Comparison of ENCODE assay signal across 8 cellular contexts in the genomic region with DNA sequence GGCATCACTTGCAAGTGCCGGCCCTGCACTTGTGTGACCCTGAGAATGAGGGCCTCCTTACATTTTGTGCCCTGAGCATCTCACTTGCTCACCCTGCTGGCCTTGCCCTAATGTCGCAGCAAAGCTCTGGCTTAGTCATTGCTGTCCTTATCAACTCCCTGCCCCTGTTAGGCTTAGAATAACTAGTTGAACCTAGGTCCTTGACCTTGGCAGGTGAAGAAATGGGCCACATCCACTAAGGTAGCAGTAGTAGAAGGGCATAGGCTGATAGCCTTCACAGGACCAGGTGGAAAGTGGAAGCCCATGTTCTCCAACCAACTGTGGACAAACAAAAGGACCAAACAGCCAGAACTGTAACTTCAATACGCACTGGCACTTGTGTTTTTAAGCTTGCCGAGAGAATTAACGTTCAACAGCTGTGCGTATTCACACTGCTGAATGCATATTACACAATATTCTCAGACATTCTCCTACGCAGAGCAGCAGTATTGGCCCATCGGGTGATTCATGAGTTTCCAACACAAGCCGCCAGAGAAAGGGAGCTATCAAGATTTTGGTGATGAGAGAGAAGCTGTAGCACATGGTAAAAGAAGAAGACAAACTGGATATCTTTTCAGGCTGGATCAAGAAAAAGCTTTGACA. TPM values are rescaled to one million over a fixed set of nuclear protein-coding genes. Genes with fewer than 3 reads are reported as not detected.
DNase-seq lines count a peak whose midpoint lies in the region; ATAC-seq and TF ChIP-seq lines count a peak whose summit lies in the region.

No MANE protein-coding gene starts in this region.

- H3K4me1 ChIP-seq in foreskin keratinocyte: peaks cover 43% of the 10 kb centered on the region
- peaks cover 21 to 24% (median 22%) of the 10 kb centered on the region in 3 donors for H3K4me1 ChIP-seq in skeletal muscle tissue (ENCODE audit: control insufficient read depth in 3 of 3, insufficient read depth in 3 of 3, low read length in 3 of 3)

- POLR2A ChIA-PET in activated CD8-positive, alpha-beta T cell treated with anti-CD3 and anti-CD28 coated beads, Interleukin-2, amount 10 ng/mL, durations not matched to agents 7 days and 5 days (lab: Charles Lee): interaction anchor here (0.6 to 1.0 kb wide), 6 partner anchors 15 to 142 kb away, joined by 3 to 4 read pairs (median 3); no protein-coding TSS in a partner anchor

- peak; percentile 3 for DNase-seq in NK-92 treated with Interleukin-12 subunit alpha and Interleukin-12 subunit beta, amount 100 ng/mL, for 24 hours (lab: John Stamatoyannopoulos, UW)
- no peak for DNase-seq in NK-92 (lab: John Stamatoyannopoulos, UW; ENCODE audit: unreplicated experiment)
- peak; percentile 18 for DNase-seq in LoVo (ENCODE audit: low spot score)
- peak; percentile 65 for DNase-seq in activated CD8-positive, alpha-beta T cell treated with anti-CD3 and anti-CD28 coated beads, Interleukin-2, amount 10 ng/mL, durations not matched to agents 7 days and 5 days
- DNase-seq in foreskin keratinocyte: no peak
- no peak for DNase-seq in C1 segment of cervical spinal cord (lab: John Stamatoyannopoulos, UW)

- H3K9me3 ChIP-seq in skeletal muscle tissue (ENCODE audit: control insufficient read depth in 3 of 3, low read length in 3 of 3): no peaks in the 10 kb centered on the region

- CTCF ChIA-PET in activated CD8-positive, alpha-beta T cell treated with anti-CD3 and anti-CD28 coated beads, Interleukin-2, amount 10 ng/mL, durations not matched to agents 7 days and 5 days (lab: Charles Lee): interaction anchor here (0.7 to 7.5 kb wide), 32 partner anchors 9 to 383 kb away, joined by 3 to 92 read pairs (median 6); a partner anchor contains a TSS

- H3K27ac ChIP-seq in foreskin keratinocyte (peak overlapping the region; percentile 76), skeletal muscle tissue (ENCODE audit: low read depth, low read length) (peak overlapping the region; percentile 66)

- no peak overlapping the region for H3K27ac Mint-ChIP-seq in activated CD8-positive, alpha-beta T cell treated with anti-CD3 and anti-CD28 coated beads, Interleukin-2, amount 10 ng/mL, durations not matched to agents 7 days and 5 days

- H3K9ac ChIP-seq in skeletal muscle tissue (ENCODE audit: low read depth in 1 of 3, low read length in 3 of 3): no peak overlapping the region

- H3K27me3 ChIP-seq in foreskin keratinocyte: no peaks in the 10 kb centered on the region
- H3K27me3 ChIP-seq in skeletal muscle tissue (ENCODE audit: control insufficient read depth in 3 of 3, insufficient read depth in 3 of 3, low read length in 3 of 3): no peaks in the 10 kb centered on the region

- no peaks in the 10 kb centered on the region for H3K9me3 Mint-ChIP-seq in activated CD8-positive, alpha-beta T cell treated with anti-CD3 and anti-CD28 coated beads, Interleukin-2, amount 10 ng/mL, durations not matched to agents 7 days and 5 days (ENCODE audit: insufficient read depth)

- H3K27me3 Mint-ChIP-seq in activated CD8-positive, alpha-beta T cell treated with anti-CD3 and anti-CD28 coated beads, Interleukin-2, amount 10 ng/mL, durations not matched to agents 7 days and 5 days (ENCODE audit: low read depth): no peaks in the 10 kb centered on the region

- H3K36me3 ChIP-seq in skeletal muscle tissue (ENCODE audit: control insufficient read depth in 3 of 3, insufficient read depth in 3 of 3, low read length in 3 of 3): no peaks in the 10 kb centered on the region

- peak; percentile 56 for TF ChIP-seq CTCF in foreskin keratinocyte (conservative IDR thresholded peaks at IDR 0.05)

- no peak overlapping the region for H3K4me3 ChIP-seq in skeletal muscle tissue (ENCODE audit: low read length in 3 of 3)

- no peak overlapping the region for H3K4me3 Mint-ChIP-seq in activated CD8-positive, alpha-beta T cell treated with anti-CD3 and anti-CD28 coated beads, Interleukin-2, amount 10 ng/mL, durations not matched to agents 7 days and 5 days

- peak; percentile 35 for ATAC-seq in activated CD8-positive, alpha-beta T cell treated with anti-CD3 and anti-CD28 coated beads, Interleukin-2, amount 10 ng/mL, durations not matched to agents 7 days and 5 days
- ATAC-seq in foreskin keratinocyte: no peak
- ATAC-seq in GM21360 (IDR thresholded peaks at IDR 0.05; ENCODE audit: unreplicated experiment): no peak

- H3K36me3 Mint-ChIP-seq in activated CD8-positive, alpha-beta T cell treated with anti-CD3 and anti-CD28 coated beads, Interleukin-2, amount 10 ng/mL, durations not matched to agents 7 days and 5 days (ENCODE audit: low read depth): no peaks in the 10 kb centered on the region

- H3K4me1 Mint-ChIP-seq in activated CD8-positive, alpha-beta T cell treated with anti-CD3 and anti-CD28 coated beads, Interleukin-2, amount 10 ng/mL, durations not matched to agents 7 days and 5 days (ENCODE audit: low read depth): peaks cover 9% of the 10 kb centered on the region

RNA-seq across cellular contexts. Expression of a gene that starts 27.7 kb away (rescaled TPM):
- under 1 TPM; 0.89 to 0.90 TPM for total RNA-seq in activated CD8-positive, alpha-beta T cell treated with anti-CD3 and anti-CD28 coated beads, Interleukin-2, amount 10 ng/mL, durations not matched to agents 7 days and 5 days
- total RNA-seq in foreskin keratinocyte: 171 and 183 TPM in 2 replicates
- 147 and 151 TPM in 2 replicates for polyA plus RNA-seq in foreskin keratinocyte
- total RNA-seq in skeletal muscle tissue: 105 TPM

Comparison
In these comparisons a context has a peak if more than half of its experiments do, and no peak if none do; other contexts are left out.
1. DNase-seq: peak in NK-92 treated with Interleukin-12 subunit alpha and Interleukin-12 subunit beta, amount 100 ng/mL, for 24 hours (single experiment), LoVo (single experiment) and activated CD8-positive, alpha-beta T cell treated with anti-CD3 and anti-CD28 coated beads, Interleukin-2, amount 10 ng/mL, durations not matched to agents 7 days and 5 days (single experiment); none in NK-92 (single experiment), foreskin keratinocyte (0 of 2) and C1 segment of cervical spinal cord (0 of 14).
2. RNA of a gene that starts 27.7 kb away (total RNA-seq): 171 to 183 TPM in foreskin keratinocyte and 105 TPM in skeletal muscle tissue (single experiment); 0.89 to 0.90 TPM in activated CD8-positive, alpha-beta T cell treated with anti-CD3 and anti-CD28 coated beads, Interleukin-2, amount 10 ng/mL, durations not matched to agents 7 days and 5 days; every median in the first group is over 10 times any median in the second.